27 cellular contexts compared by ENCODE assay signal in the genomic region with DNA sequence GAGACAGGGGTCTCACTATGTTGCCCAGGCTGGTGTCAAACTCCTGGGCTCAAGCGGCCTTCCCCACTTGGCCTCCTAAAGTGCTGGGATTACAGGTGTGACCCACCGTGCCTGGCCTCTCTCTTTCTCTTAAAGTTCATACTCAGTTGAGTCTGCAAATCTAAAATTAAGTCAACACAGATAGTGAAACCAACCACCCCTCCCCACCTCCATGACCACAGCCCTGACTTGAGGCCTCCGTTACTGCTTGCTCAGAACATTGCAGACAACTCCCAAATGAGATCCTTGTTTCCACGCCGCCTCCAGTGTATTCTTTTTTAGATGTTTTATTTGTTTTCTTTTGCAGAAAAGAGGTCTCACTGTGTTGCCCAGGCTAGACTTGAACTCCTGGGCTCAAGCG.
"Had no signal": no experiment of that assay in that cellular context is flagged by ENCODE, and none has a peak within 500 bp of the region (broad histone marks: within the 10 kb centered on the region; RNA-seq: fewer than 3 reads in every experiment).

No MANE protein-coding gene starts in this region.

- H3K9me3 ChIP-seq: left lung, ovary, right atrium auricular region, right lobe of liver, stomach, testis, thyroid gland, transverse colon, upper lobe of right lung had no signal

- H3K36me3 Mint-ChIP-seq: immature natural killer cell, mesothelial cell of epicardium, natural killer cell had no signal

- H3K4me3 ChIP-seq: left lung, lung, ovary, right atrium auricular region, right lobe of liver, smooth muscle cell, stomach, testis, thyroid gland, transverse colon, upper lobe of right lung had no signal

- H3K4me1 Mint-ChIP-seq: immature natural killer cell, mesothelial cell of epicardium, natural killer cell had no signal

- H3K4me1 ChIP-seq: left lung, right atrium auricular region, right lobe of liver, stomach, testis, thyroid gland, transverse colon, upper lobe of right lung had no signal

- H3K4me3 Mint-ChIP-seq: immature natural killer cell; mesothelial cell of epicardium; natural killer cell; nephron progenitor cell; stimulated activated naive B cell treated with anti-CD40 and anti-IgM and Interleukin-4, amounts not matched to agents 10 μg/mL and 1 μg/mL and 100 μg/mL, for 72 hours had no signal

- H3K36me3 ChIP-seq: left lung, ovary, right atrium auricular region, right lobe of liver, stomach, thyroid gland, transverse colon, upper lobe of right lung had no signal

- ATAC-seq: left colon; left lung; natural killer cell; right lobe of liver; stimulated activated naive B cell treated with anti-CD40 and anti-IgM and Interleukin-4, amounts not matched to agents 10 μg/mL and 1 μg/mL and 100 μg/mL, for 72 hours; stimulated activated naive CD8-positive, alpha-beta T cell treated with anti-CD3 and anti-CD28 coated beads, Interleukin-15, Interleukin-2, amounts not matched to agents 100 U/mL and 50 U/mL, for 24 hours; upper lobe of right lung had no signal

- H3K4me2 ChIP-seq: smooth muscle cell had no signal

- DNase-seq: hypothalamus; immature natural killer cell; kidney; left colon; left lung; mesendoderm; naive B cell; natural killer cell; nephron progenitor cell; ovary; right lobe of liver; stimulated activated CD4-positive, alpha-beta T cell treated with anti-CD3 and anti-CD28 coated beads, Interleukin-12 subunit alpha, Interleukin-12 subunit beta, amount 100 ng/mL, for 4 hours; stimulated activated CD4-positive, alpha-beta T cell treated with anti-CD3 and anti-CD28 coated beads, Interleukin-15, amount 100 ng/mL, for 24 hours; stimulated activated CD4-positive, alpha-beta T cell treated with anti-CD3 and anti-CD28 coated beads, Interleukin-2, amount 100 ng/mL, for 24 hours; stimulated activated CD4-positive, alpha-beta T cell treated with anti-CD3 and anti-CD28 coated beads, Interleukin-4, amount 100 ng/mL, for 1 hour; stimulated activated naive B cell treated with anti-CD40 and anti-IgM and Interleukin-4, amounts not matched to agents 10 μg/mL and 1 μg/mL and 100 μg/mL, for 72 hours; stimulated activated naive CD8-positive, alpha-beta T cell treated with anti-CD3 and anti-CD28 coated beads, Interleukin-15, Interleukin-2, amounts not matched to agents 100 U/mL and 50 U/mL, for 24 hours; stomach; testis; thyroid gland; transverse colon; upper lobe of right lung had no signal

- H3K27ac Mint-ChIP-seq: immature natural killer cell; mesothelial cell of epicardium; naive B cell; natural killer cell; nephron progenitor cell; progenitor cell of endocrine pancreas; stimulated activated naive B cell treated with anti-CD40 and anti-IgM and Interleukin-4, amounts not matched to agents 10 μg/mL and 1 μg/mL and 100 μg/mL, for 72 hours had no signal

- H3K9me3 Mint-ChIP-seq: mesothelial cell of epicardium, natural killer cell, nephron progenitor cell had no signal

- H3K27ac ChIP-seq: left lung, ovary, right atrium auricular region, right lobe of liver, stomach, testis, thyroid gland, transverse colon, upper lobe of right lung had no signal

- H3K27me3 ChIP-seq: left lung, ovary, right atrium auricular region, right lobe of liver, testis, thyroid gland, transverse colon had no signal
